Comparison of ENCODE assay signal across 11 cellular contexts in genomic region chr12:51752490-51752889, GRCh38.
DNase-seq lines count a peak whose midpoint lies in the region; ATAC-seq lines count a peak whose summit lies in the region.
"Had no signal": no experiment of that assay in that cellular context is flagged by ENCODE, and none has a peak within 500 bp of the region (broad histone marks: within the 10 kb centered on the region; RNA-seq: fewer than 3 reads in every experiment).

No MANE protein-coding gene starts in this region.

- intact Hi-C loops in posterior cingulate gyrus (cut with DNase I): no loop called here

- DNase-seq in EL (peak; percentile 80), amniotic epithelial cell (ENCODE audit: low read depth) (peak; percentile 96), glomerular visceral epithelial cell (ENCODE audit: extremely low spot score) (peak; percentile 90), posterior cingulate gyrus (peak; percentile 56 to 97 (median 80)), SIG-M5 (lab: John Stamatoyannopoulos, UW) (no peak), NCI-H1694 (lab: John Stamatoyannopoulos, UW) (no peak)
- no peak for DNase-seq in activated T-cell treated with anti-CD3 and anti-CD28 coated beads, Interleukin-2, amount 50 U/mL, for 1 hour
- DNase-seq: activated naive CD4-positive, alpha-beta T cell had no signal

- no peak for ATAC-seq in HG02623 (IDR thresholded peaks at IDR 0.05; ENCODE audit: unreplicated experiment)
- ATAC-seq: natural killer cell treated with Interleukin-12 subunit alpha and Interleukin-12 subunit beta and Interleukin-15 and Interleukin-18, amount 100 ng/mL, for 72 hours; Panc1 had no signal

Comparison
In these comparisons a context has a peak if more than half of its experiments do, and no peak if none do; other contexts are left out.
1. DNase-seq: peak in EL (single experiment), amniotic epithelial cell (single experiment), glomerular visceral epithelial cell (single experiment) and posterior cingulate gyrus (10 of 10); none in activated T-cell treated with anti-CD3 and anti-CD28 coated beads, Interleukin-2, amount 50 U/mL, for 1 hour (single experiment), SIG-M5 (single experiment) and NCI-H1694 (single experiment).